In the genomic region with DNA sequence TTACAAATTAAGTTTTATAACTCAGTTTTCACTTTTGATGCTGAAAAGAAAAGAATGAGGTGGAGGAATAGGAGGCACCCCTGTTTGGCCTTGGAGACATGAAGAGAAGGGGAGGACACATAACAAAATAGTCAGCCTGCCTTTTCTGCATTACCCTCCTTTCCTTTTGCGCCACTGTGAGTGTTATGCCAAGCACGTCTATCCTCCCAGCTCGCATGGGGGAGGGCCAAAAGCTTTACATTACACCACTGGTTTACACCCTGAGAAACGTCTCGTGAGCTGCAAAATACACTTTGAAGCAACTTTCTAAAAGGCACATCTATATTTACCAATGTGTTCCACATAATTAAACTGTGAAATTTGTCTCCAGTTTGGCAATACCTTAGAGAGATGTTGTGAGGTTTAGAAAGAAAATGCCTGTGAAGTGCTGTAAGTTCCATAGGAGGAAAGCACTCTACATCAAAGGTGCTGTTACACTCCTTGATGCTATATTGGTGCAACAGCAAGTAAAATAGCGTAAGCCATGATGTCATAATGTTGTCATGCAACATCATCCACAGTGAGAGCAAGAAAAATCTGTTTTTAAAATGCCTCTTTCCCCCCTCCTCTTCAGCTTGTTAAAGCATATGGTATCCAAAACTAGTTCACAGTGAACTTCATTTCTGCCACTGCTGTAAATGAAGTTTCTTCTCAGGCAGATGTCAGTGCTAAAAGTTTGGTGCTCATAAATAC, we compare ENCODE assay signal across 17 cellular contexts. TPM values are rescaled to one million over a fixed set of nuclear protein-coding genes. Genes with fewer than 3 reads are reported as not detected.
DNase-seq lines count a peak whose midpoint lies in the region; ATAC-seq, FAIRE-seq and TF ChIP-seq lines count a peak whose summit lies in the region.
"Had no signal": no experiment of that assay in that cellular context is flagged by ENCODE, and none has a peak within 500 bp of the region (broad histone marks: within the 10 kb centered on the region; RNA-seq: fewer than 3 reads in every experiment).

No MANE protein-coding gene starts in this region.

- H2BK120ac ChIP-seq in H9 (ENCODE audit: low read depth, low read length, poor library complexity, severe bottlenecking), result no peak overlapping the region

- no peak overlapping the region for H2BK20ac ChIP-seq in H9 (ENCODE audit: low read depth, low read length, poor library complexity, severe bottlenecking)

- no peak overlapping the region for H3K23ac ChIP-seq in H9 (ENCODE audit: insufficient read length, low read depth, low read length)

- no peak overlapping the region for H3K14ac ChIP-seq in H9 (ENCODE audit: insufficient read depth, low read length)

- H3K79me2 ChIP-seq in H9 (ENCODE audit: insufficient read depth, low read length) (no peaks in the 10 kb centered on the region), K562 (ENCODE audit: control insufficient read depth, insufficient read depth, low read length) (no peaks in the 10 kb centered on the region)

- ATAC-seq in K562, result no peak
- ATAC-seq in HG02571 (IDR thresholded peaks at IDR 0.05; ENCODE audit: unreplicated experiment), result no peak
- no peak for ATAC-seq in stimulated activated memory B cell treated with anti-CD40 and anti-IgM and Interleukin-4, amounts not matched to agents 10 μg/mL and 1 μg/mL and 100 μg/mL, for 72 hours
- ATAC-seq: CD8-positive, alpha-beta T cell; HCT116 had no signal

- no peak overlapping the region for H2BK15ac ChIP-seq in H9 (ENCODE audit: low read depth, low read length)

- H3K4ac ChIP-seq in H9 (ENCODE audit: low read depth, low read length), result no peak overlapping the region

- no peaks in the 10 kb centered on the region for H3K23me2 ChIP-seq in H9 (ENCODE audit: insufficient read length, low read depth, low read length, poor library complexity, severe bottlenecking)

- no peak overlapping the region for H3K18ac ChIP-seq in H9 (ENCODE audit: insufficient read length, low read depth, low read length)

- H3K36me3 Mint-ChIP-seq in H9 (ENCODE audit: insufficient read depth in 1 of 3, low read depth in 3 of 3), result peaks cover 0 to 12% (median 0%) of the 10 kb centered on the region in 3 experiments; a peak in 1 of 7 replicates
- no peaks in the 10 kb centered on the region for H3K36me3 Mint-ChIP-seq in stimulated activated memory B cell treated with anti-CD40 and anti-IgM and Interleukin-4, amounts not matched to agents 10 μg/mL and 1 μg/mL and 100 μg/mL, for 72 hours
- H3K36me3 Mint-ChIP-seq: CD8-positive, alpha-beta T cell had no signal

- H3K4me2 ChIP-seq in H9 (ENCODE audit: insufficient read depth, insufficient read length, low read length) (no peak overlapping the region), K562 (ENCODE audit: insufficient read depth, low read length) (no peak overlapping the region)
- H3K4me2 ChIP-seq: BLaER1 treated with 17β-estradiol and CSF1 and Interleukin-3, amounts not matched to agents 10 nM and 100 nM; KMS-11 had no signal

- H4K5ac ChIP-seq in H9 (ENCODE audit: insufficient read length, low read depth, low read length), result no peak overlapping the region

- H3K27ac Mint-ChIP-seq in H9, result no peak overlapping the region; a peak in 1 of 7 replicates
- H3K27ac Mint-ChIP-seq in stimulated activated memory B cell treated with anti-CD40 and anti-IgM and Interleukin-4, amounts not matched to agents 10 μg/mL and 1 μg/mL and 100 μg/mL, for 72 hours, result no peak overlapping the region
- H3K27ac Mint-ChIP-seq: B cell; CD8-positive, alpha-beta T cell had no signal

- no peak overlapping the region for H3K4me3 Mint-ChIP-seq in H9
- no peak overlapping the region for H3K4me3 Mint-ChIP-seq in stimulated activated memory B cell treated with anti-CD40 and anti-IgM and Interleukin-4, amounts not matched to agents 10 μg/mL and 1 μg/mL and 100 μg/mL, for 72 hours
- H3K4me3 Mint-ChIP-seq: B cell; CD8-positive, alpha-beta T cell had no signal

- H2BK12ac ChIP-seq in H9 (ENCODE audit: insufficient read length, low read depth, low read length), result no peak overlapping the region

- H4K91ac ChIP-seq in H9 (ENCODE audit: insufficient read length, low read depth, low read length), result no peak overlapping the region

- intact Hi-C loops in K562 (cut with micrococcal nuclease), result no loop called here

- TF ChIP-seq EP300 in K562 (IDR thresholded peaks at IDR 0.05; ENCODE audit: low read length), result no peak

- DNase-seq in GM12891 (ENCODE audit: insufficient read length, low spot score), result no peak
- no peak for DNase-seq in H9
- no peak for DNase-seq in K562 (ENCODE audit: extremely low read depth in 1 of 4, low spot score in 3 of 4)
- peak; percentile 9 for DNase-seq in left kidney (ENCODE audit: low read depth, low spot score)
- no peak for DNase-seq in activated gamma-delta T cell (lab: John Stamatoyannopoulos, UW)
- no peak for DNase-seq in iPS-NIHi11 (ENCODE audit: low spot score)
- DNase-seq: 8988T; CD8-positive, alpha-beta T cell; DMS 273 treated with DMSO at 0.1 percent for 48 hours; DMS53 had no signal

- peaks cover 4% of the 10 kb centered on the region; the same call in 1 of the 2 replicates for H3K4me1 ChIP-seq in H9 (ENCODE audit: insufficient read depth, low read length)
- no peaks in the 10 kb centered on the region for H3K4me1 ChIP-seq in K562 (replicated peaks in 1 of 2; ENCODE audit: control insufficient read depth in 2 of 2, insufficient read depth in 2 of 2, low read length in 2 of 2)
- H3K4me1 ChIP-seq: BLaER1 treated with 17β-estradiol and CSF1 and Interleukin-3, amounts not matched to agents 10 nM and 100 nM had no signal

- H3T11ph ChIP-seq in H9 (ENCODE audit: low read length), result no peak overlapping the region

- CTCF ChIA-PET in K562 (lab: Yijun Ruan, JAX; ENCODE audit: low intra/inter-chr PET ratio), result no interaction called here

- no peaks in the 10 kb centered on the region for H3K27me3 Mint-ChIP-seq in H9 (ENCODE audit: low read depth)
- H3K27me3 Mint-ChIP-seq in stimulated activated memory B cell treated with anti-CD40 and anti-IgM and Interleukin-4, amounts not matched to agents 10 μg/mL and 1 μg/mL and 100 μg/mL, for 72 hours, result peaks cover 34% of the 10 kb centered on the region

- no peak overlapping the region for H2AK5ac ChIP-seq in H9 (ENCODE audit: insufficient read length, low read length)

- H2AFZ ChIP-seq in H9 (ENCODE audit: low read length), result peak overlapping the region; percentile 22
- H2AFZ ChIP-seq in K562 (ENCODE audit: low read depth, low read length), result no peak overlapping the region; the same call in 1 of the 2 replicates

- H3K9me3 Mint-ChIP-seq in H9, result peaks cover under 1 to 1% of the 10 kb centered on the region in 2 experiments; a peak in 2 of 5 replicates
- no peaks in the 10 kb centered on the region for H3K9me3 Mint-ChIP-seq in stimulated activated memory B cell treated with anti-CD40 and anti-IgM and Interleukin-4, amounts not matched to agents 10 μg/mL and 1 μg/mL and 100 μg/mL, for 72 hours
- H3K9me3 Mint-ChIP-seq: CD8-positive, alpha-beta T cell had no signal

- H3K56ac ChIP-seq in H9 (ENCODE audit: insufficient read length, low read depth, low read length), result no peak overlapping the region

- H2BK5ac ChIP-seq in H9 (ENCODE audit: insufficient read length, low read length), result no peak overlapping the region

- no CpG with 5 or more reads among the region's 6 CpGs for WGBS in H9 (ENCODE audit: extremely low coverage, insufficient read length, low lambda C conversion rate)
- WGBS in K562 (ENCODE audit: insufficient coverage, low coverage, missing lambda C conversion rate), result 1% methylated on average over 6 of the region's 6 CpGs

- TF ChIP-seq RAD21 in K562 (CRISPR knock-in tag; conservative IDR thresholded peaks at IDR 0.05 in 1 of 2, IDR thresholded peaks at IDR 0.05 in 1 of 2), result no peak

- no peak overlapping the region for H3K4me3 ChIP-seq in K562
- H3K4me3 ChIP-seq: BLaER1 treated with 17β-estradiol and CSF1 and Interleukin-3, amounts not matched to agents 10 nM and 100 nM had no signal

- no peak for TF ChIP-seq POLR2A in GM12891 (IDR thresholded peaks at IDR 0.05; ENCODE audit: low read depth, low read length)
- TF ChIP-seq POLR2A in K562 (conservative IDR thresholded peaks at IDR 0.05), result no peak

- in situ Hi-C loops in K562 (cut with MboI), result no loop called here

- no peaks in the 10 kb centered on the region for H3K27me3 ChIP-seq in H9 (ENCODE audit: insufficient read depth, low read length)
- no peaks in the 10 kb centered on the region for H3K27me3 ChIP-seq in K562 (ENCODE audit: control insufficient read depth in 2 of 2, insufficient read depth in 2 of 2, low read length in 2 of 2)
- H3K27me3 ChIP-seq: BLaER1 treated with 17β-estradiol and CSF1 and Interleukin-3, amounts not matched to agents 10 nM and 100 nM had no signal

- POLR2A ChIA-PET in K562 (lab: Yijun Ruan, JAX), result no interaction called here

- no peaks in the 10 kb centered on the region for H3K9me1 ChIP-seq in K562 (ENCODE audit: control insufficient read depth, insufficient read depth, low read length)

- H3K9ac ChIP-seq in H9 (ENCODE audit: extremely low read depth, insufficient read length, low read length) (no peak overlapping the region), K562 (ENCODE audit: insufficient read depth in 1 of 2, low read depth in 2 of 2, low read length in 2 of 2) (no peak overlapping the region)
- H3K9ac ChIP-seq: BLaER1 treated with 17β-estradiol and CSF1 and Interleukin-3, amounts not matched to agents 10 nM and 100 nM; KMS-11 had no signal

- peak; percentile 31 for FAIRE-seq in GM12891 (lab: Jason Lieb, UNC)
- FAIRE-seq in K562 (lab: Jason Lieb, UNC), result peak; percentile 37
- FAIRE-seq: G401.6 had no signal

- H3K36me3 ChIP-seq in K562 (ENCODE audit: control insufficient read depth, insufficient read depth, low read length), result no peaks in the 10 kb centered on the region
- H3K36me3 ChIP-seq: BLaER1 treated with 17β-estradiol and CSF1 and Interleukin-3, amounts not matched to agents 10 nM and 100 nM had no signal

- no peaks in the 10 kb centered on the region for H3K79me1 ChIP-seq in H9 (ENCODE audit: insufficient read depth, low read depth, low read length, poor library complexity, severe bottlenecking)

- TF ChIP-seq CTCF in H9 (conservative IDR thresholded peaks at IDR 0.05) (no peak), K562 (IDR thresholded peaks at IDR 0.05 in 2 of 3, conservative IDR thresholded peaks at IDR 0.05 in 1 of 3; ENCODE audit: insufficient read depth in 2 of 3, low read depth in 1 of 3, low read length in 3 of 3) (no peak)

- no peak overlapping the region for H4K8ac ChIP-seq in H9 (replicated peaks; ENCODE audit: insufficient read length, low read depth, low read length)

- H4K20me1 ChIP-seq in H9 (ENCODE audit: control insufficient read depth, insufficient read depth, insufficient read length) (no peaks in the 10 kb centered on the region), K562 (replicated peaks; ENCODE audit: control insufficient read depth, insufficient read depth, low read length) (no peaks in the 10 kb centered on the region)
- H4K20me1 ChIP-seq: BLaER1 treated with 17β-estradiol and CSF1 and Interleukin-3, amounts not matched to agents 10 nM and 100 nM had no signal

- BruUV-seq in K562 (replicated peaks; lab: Mats Ljungman, UMichigan), result no TSS peak

- peaks cover 7% of the 10 kb centered on the region in 2 experiments for H3K4me1 Mint-ChIP-seq in H9
- no peaks in the 10 kb centered on the region for H3K4me1 Mint-ChIP-seq in stimulated activated memory B cell treated with anti-CD40 and anti-IgM and Interleukin-4, amounts not matched to agents 10 μg/mL and 1 μg/mL and 100 μg/mL, for 72 hours
- H3K4me1 Mint-ChIP-seq: B cell had no signal

- H3K27ac ChIP-seq in H9 (ENCODE audit: insufficient read length, low read depth, low read length) (no peak overlapping the region), K562 (ENCODE audit: extremely low read depth, low read depth, low read length) (no peak overlapping the region)
- H3K27ac ChIP-seq: BLaER1 treated with 17β-estradiol and CSF1 and Interleukin-3, amounts not matched to agents 10 nM and 100 nM; KMS-11 had no signal

- H3K9me3 ChIP-seq in H9 (ENCODE audit: control insufficient read depth, low read depth, low read length) (no peaks in the 10 kb centered on the region), K562 (replicated peaks; ENCODE audit: control insufficient read depth, insufficient read depth, low read depth, low read length) (no peaks in the 10 kb centered on the region)

RNA-seq across cellular contexts. Expression of gene CETN3, which starts 50.3 kb away (rescaled TPM):
- polyA plus RNA-seq in GM12891 (2012; ENCODE audit: low read depth, missing spikeins), result 36.7 TPM
- total RNA-seq in H9 (2021) (31.1 and 36.3 TPM in 2 replicates), K562 (2014; rRNA removed) (41.6 and 57.3 TPM in 2 replicates), K562 (2014; rRNA removed; fragmentation: Illumina TruSeq; extraction: Trizol) (99.4 and 121 TPM in 2 replicates), K562 (2015; rRNA removed; fragmentation: Illumina TruSeq; extraction: Trizol) (74.5 and 82.4 TPM in 2 replicates), K562 (2021) (42.8 and 43.3 TPM in 2 replicates)
- 6.3 and 30.9 TPM in 2 replicates for total RNA-seq in K562 (2011; cell fraction: chromatin; rRNA removed; ENCODE audit: low replicate concordance)
- total RNA-seq in K562 (2011; cell fraction: nucleolus; rRNA removed), result 2.3 and 5.0 TPM in 2 replicates
- 11.4 and 21.7 TPM in 2 replicates for total RNA-seq in K562 (2011; cell fraction: nucleoplasm; rRNA removed)
- polyA plus RNA-seq in K562 (2011; rRNA removed) (38.4 and 63.2 TPM in 2 replicates), K562 (2014; fragmentation: Illumina TruSeq; extraction: Trizol) (77.6 and 87.4 TPM in 2 replicates), K562 (2014; fragmentation: Nextera tagmentation; extraction: Ambion mirVana) (10 to 100 TPM; 80.5 to 91.3 TPM), K562 (2014; rRNA removed) (109 and 113 TPM in 2 replicates)
- polyA plus RNA-seq in K562 (2011; cell fraction: cytosol; rRNA removed), result 1.1 and 6.2 TPM in 2 replicates
- polyA plus RNA-seq in K562 (2011; cell fraction: nucleus; rRNA removed), result 6.0 and 10.5 TPM in 2 replicates
- polyA plus RNA-seq in K562 (2012), result 46.4 and 76.7 TPM in 2 replicates
- 11.1 and 15.7 TPM in 2 replicates for polyA minus RNA-seq in K562 (2011; rRNA and poly(A)+ RNA removed)
- 5.7 and 9.1 TPM in 2 replicates for polyA minus RNA-seq in K562 (2011; cell fraction: cytosol; rRNA and poly(A)+ RNA removed)
- 11.0 and 27.2 TPM in 2 replicates for polyA minus RNA-seq in K562 (2011; cell fraction: nucleus; rRNA and poly(A)+ RNA removed)
